ENCODE assay signal across 7 cellular contexts in genomic region chr5:41339339-41339738, GRCh38.
"Had no signal": no experiment of that assay in that cellular context is flagged by ENCODE, and none has a peak within 500 bp of the region (broad histone marks: within the 10 kb centered on the region; RNA-seq: fewer than 3 reads in every experiment).

No MANE protein-coding gene starts in this region.

- FAIRE-seq: G401.6, GM12891, GM12892, GM18507, GM19239 had no signal

- DNase-seq: GDM1, GF-D8 had no signal
